In genomic region chr3:135641771-135642170, GRCh38 we compare ENCODE assay signal across 23 cellular contexts.
"Had no signal": no experiment of that assay in that cellular context is flagged by ENCODE, and none has a peak within 500 bp of the region (broad histone marks: within the 10 kb centered on the region; RNA-seq: fewer than 3 reads in every experiment).

No MANE protein-coding gene starts in this region.

- DNase-seq: hypothalamus; immature natural killer cell; kidney; left colon; left ventricle myocardium inferior; mesenchymal stem cell; naive thymus-derived CD8-positive, alpha-beta T cell; nucleus accumbens; pancreas; posterior cingulate gyrus; psoas muscle; right lobe of liver; stimulated activated CD4-positive, alpha-beta T cell treated with anti-CD3 and anti-CD28 coated beads, Interleukin-1b, Interleukin-23, amount 100 ng/mL, for 48 hours; stimulated activated CD4-positive, alpha-beta T cell treated with anti-CD3 and anti-CD28 coated beads, Interleukin-2, amount 100 ng/mL, for 48 hours; stimulated activated CD4-positive, alpha-beta T cell treated with anti-CD3 and anti-CD28 coated beads, Interleukin-4, amount 100 ng/mL, for 4 hours; stimulated activated CD8-positive, alpha-beta memory T cell treated with anti-CD3 and anti-CD28 coated beads, Interleukin-4, amount 100 ng/mL, for 48 hours; stimulated activated naive CD4-positive, alpha-beta T cell treated with Interleukin-2 at 50 U/mL for 16 hours; stimulated activated naive CD8-positive, alpha-beta T cell treated with anti-CD3 and anti-CD28 coated beads, Interleukin-15, amount 100 ng/mL, for 72 hours; substantia nigra; uterus had no signal

- H3K36me3 ChIP-seq: left ventricle myocardium inferior, pancreas, right lobe of liver, tibial nerve, uterus had no signal

- H3K4me3 ChIP-seq: left ventricle myocardium inferior, pancreas, psoas muscle, right lobe of liver, smooth muscle cell, tibial nerve, uterus had no signal

- H3K27me3 ChIP-seq: pancreas, right lobe of liver, tibial nerve, uterus had no signal

- ATAC-seq: left colon; naive thymus-derived CD8-positive, alpha-beta T cell; pancreas; psoas muscle; right lobe of liver; stimulated activated memory B cell treated with anti-CD40 and anti-IgM and Interleukin-4, amounts not matched to agents 10 μg/mL and 1 μg/mL and 100 μg/mL, for 72 hours; stimulated activated naive CD8-positive, alpha-beta T cell treated with anti-CD3 and anti-CD28 coated beads, Interleukin-15, amount 100 ng/mL, for 72 hours had no signal

- H3K27ac ChIP-seq: left ventricle myocardium inferior, pancreas, psoas muscle, right lobe of liver, tibial nerve, uterus had no signal

- H3K9me3 ChIP-seq: pancreas, psoas muscle, right lobe of liver, uterus had no signal

- H3K4me1 ChIP-seq: left ventricle myocardium inferior, pancreas, psoas muscle, right lobe of liver, tibial nerve, uterus had no signal
